In genomic region chr1:157168015-157168414, GRCh38 we compare ENCODE assay signal across 20 cellular contexts.
"Had no signal": no experiment of that assay in that cellular context is flagged by ENCODE, and none has a peak within 500 bp of the region (broad histone marks: within the 10 kb centered on the region; RNA-seq: fewer than 3 reads in every experiment).

No MANE protein-coding gene starts in this region.

- H3K27ac ChIP-seq: body of pancreas, esophagus muscularis mucosa, skin epidermis, tibial artery, vagina had no signal

- DNase-seq: activated CD4-positive, alpha-beta T cell treated with anti-CD3 and anti-CD28 coated beads, Interleukin-2, amount 10 ng/mL, durations not matched to agents 7 days and 5 days; activated CD8-positive, alpha-beta memory T cell treated with anti-CD3 and anti-CD28 coated beads, Interleukin-2, amount 50 U/mL, for 48 hours; activated naive CD8-positive, alpha-beta T cell treated with anti-CD3 and anti-CD28 coated beads for 36 hours; amygdala; body of pancreas; cortex of kidney; effector CD4-positive, alpha-beta T cell; mucosa of descending colon; naive thymus-derived CD4-positive, alpha-beta T cell; right cardiac atrium; stimulated activated CD4-positive, alpha-beta T cell treated with anti-CD3 and anti-CD28 coated beads, Interleukin-4, amount 100 ng/mL, for 24 hours; stimulated activated naive CD4-positive, alpha-beta T cell; tibial artery had no signal

- H3K36me3 ChIP-seq: esophagus muscularis mucosa, tibial artery, vagina had no signal

- H3K27me3 ChIP-seq: body of pancreas, vagina had no signal

- H3K36me3 Mint-ChIP-seq: activated naive CD8-positive, alpha-beta T cell treated with anti-CD3 and anti-CD28 coated beads for 36 hours; naive thymus-derived CD4-positive, alpha-beta T cell had no signal

- H3K4me1 ChIP-seq: tibial artery, vagina had no signal

- H3K9me3 Mint-ChIP-seq: activated CD4-positive, alpha-beta T cell treated with anti-CD3 and anti-CD28 coated beads, Interleukin-2, amount 10 ng/mL, durations not matched to agents 7 days and 5 days; activated naive CD8-positive, alpha-beta T cell treated with anti-CD3 and anti-CD28 coated beads for 36 hours; activated T-helper 1 cell treated with anti-CD3 and anti-CD28 coated beads, Interleukin-12 subunit alpha, Interleukin-12 subunit beta, Interleukin-2, Interleukin-4 antibody, amounts not matched to agents 30 ng/mL and 10 ng/mL and 1 ng/mL, durations not matched to agents 14 hours and 24 hours and 36 hours; central memory CD8-positive, alpha-beta T cell; naive thymus-derived CD4-positive, alpha-beta T cell had no signal

- H3K4me3 ChIP-seq: body of pancreas, esophagus muscularis mucosa, mucosa of descending colon, skin epidermis, tibial artery, vagina had no signal

- H3K27ac Mint-ChIP-seq: activated CD4-positive, alpha-beta T cell treated with anti-CD3 and anti-CD28 coated beads, Interleukin-2, amount 10 ng/mL, durations not matched to agents 7 days and 5 days; activated naive CD8-positive, alpha-beta T cell treated with anti-CD3 and anti-CD28 coated beads for 36 hours; activated T-helper 1 cell treated with anti-CD3 and anti-CD28 coated beads, Interleukin-12 subunit alpha, Interleukin-12 subunit beta, Interleukin-2, Interleukin-4 antibody, amounts not matched to agents 30 ng/mL and 10 ng/mL and 1 ng/mL, durations not matched to agents 14 hours and 24 hours and 36 hours; naive thymus-derived CD4-positive, alpha-beta T cell had no signal

- H3K4me3 Mint-ChIP-seq: activated CD4-positive, alpha-beta T cell treated with anti-CD3 and anti-CD28 coated beads, Interleukin-2, amount 10 ng/mL, durations not matched to agents 7 days and 5 days; activated naive CD8-positive, alpha-beta T cell treated with anti-CD3 and anti-CD28 coated beads for 36 hours; activated T-helper 1 cell treated with anti-CD3 and anti-CD28 coated beads, Interleukin-12 subunit alpha, Interleukin-12 subunit beta, Interleukin-2, Interleukin-4 antibody, amounts not matched to agents 30 ng/mL and 10 ng/mL and 1 ng/mL, durations not matched to agents 14 hours and 24 hours and 36 hours; central memory CD8-positive, alpha-beta T cell; naive thymus-derived CD4-positive, alpha-beta T cell had no signal

- FAIRE-seq: keratinocyte had no signal

- H3K4me1 Mint-ChIP-seq: activated naive CD8-positive, alpha-beta T cell treated with anti-CD3 and anti-CD28 coated beads for 36 hours had no signal

- ATAC-seq: body of pancreas; left lobe of liver; mucosa of descending colon; naive thymus-derived CD4-positive, alpha-beta T cell; right cardiac atrium had no signal
